8 cellular contexts compared by ENCODE assay signal in the genomic region with DNA sequence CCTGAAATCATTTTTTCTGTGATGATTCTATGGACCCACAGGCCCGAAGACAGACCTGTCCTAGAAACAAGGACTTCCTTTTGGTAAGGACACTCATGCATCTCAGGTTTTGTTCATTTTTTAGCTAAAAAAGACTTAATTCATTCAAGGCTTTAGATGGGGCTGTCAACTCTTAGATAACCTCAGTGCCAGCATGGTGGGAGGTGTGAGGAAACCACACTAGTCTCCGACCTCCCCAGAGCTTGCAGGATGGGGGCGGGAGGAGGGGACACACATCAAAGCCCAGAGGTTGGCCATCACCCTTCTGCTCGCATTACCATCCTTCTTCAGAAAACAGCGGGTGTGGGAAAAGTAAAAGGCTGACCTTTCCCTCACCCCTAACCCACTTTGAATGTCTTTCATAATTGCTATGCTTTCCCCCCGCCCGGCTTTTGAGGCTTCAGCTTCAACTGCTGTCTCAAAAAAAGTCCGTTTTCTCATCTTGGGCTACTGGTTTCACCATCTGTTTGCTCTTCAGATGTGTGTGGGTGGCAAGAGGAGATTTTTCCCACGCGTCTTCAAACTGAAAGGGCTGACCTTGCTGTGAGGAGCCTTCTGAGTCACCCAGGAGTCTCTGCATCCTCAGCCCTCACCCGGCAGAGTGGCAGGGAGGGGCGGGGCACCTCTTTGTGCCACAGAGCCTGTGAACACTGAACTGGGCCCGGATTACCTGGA. TPM values are rescaled to one million over a fixed set of nuclear protein-coding genes. Genes with fewer than 3 reads are reported as not detected.
A peak's percentile ranks its signal among the peaks of the same experiment; 100 is the strongest.
DNase-seq lines count a peak whose midpoint lies in the region; ATAC-seq and TF ChIP-seq lines count a peak whose summit lies in the region.

No MANE protein-coding gene starts in this region.

- no peaks in the 10 kb centered on the region for H3K9me3 Mint-ChIP-seq in T-helper 1 cell treated with Interleukin-12 subunit alpha and Interleukin-12 subunit beta and Interleukin-4 antibody, amounts not matched to agents 30 μg/mL and 1 μg/mL, for 36 hours
- H3K9me3 Mint-ChIP-seq in neural crest cell, result no peaks in the 10 kb centered on the region

- no peak for TF ChIP-seq CTCF in left ventricle myocardium inferior (IDR thresholded peaks at IDR 0.05; ENCODE audit: borderline replicate concordance)
- TF ChIP-seq CTCF in astrocyte of the cerebellum (IDR thresholded peaks at IDR 0.05; ENCODE audit: low read depth, low read length, missing control alignments), result no peak
- no peak for TF ChIP-seq CTCF in neural crest cell (conservative IDR thresholded peaks at IDR 0.05)
- TF ChIP-seq CTCF in transverse colon (IDR thresholded peaks at IDR 0.05), result no peak

- H3K36me3 ChIP-seq in left ventricle myocardium inferior, result peaks cover 36% of the 10 kb centered on the region
- no peaks in the 10 kb centered on the region for H3K36me3 ChIP-seq in transverse colon

- in situ Hi-C loops in astrocyte of the cerebellum (cut with HindIII; ENCODE audit: low sequenced_read_pairs), result no loop called here
- in situ Hi-C loops in transverse colon (cut with MboI; ENCODE audit: low pct_ligation_motif_present in 1 of 4, low pct_unique_long_range_greater_than_20kb in 1 of 4, low sequenced_read_pairs in 3 of 4), result no loop called here

- H3K4me3 Mint-ChIP-seq in T-helper 1 cell treated with Interleukin-12 subunit alpha and Interleukin-12 subunit beta and Interleukin-4 antibody, amounts not matched to agents 30 μg/mL and 1 μg/mL, for 36 hours, result peak overlapping the region; percentile 38
- no peak overlapping the region for H3K4me3 Mint-ChIP-seq in neural crest cell

- ATAC-seq in right cardiac atrium (peak; percentile 9 to 17), HG03097 (IDR thresholded peaks at IDR 0.05; ENCODE audit: low FRiP score, unreplicated experiment) (peak; percentile 80)

- DNase-seq in right cardiac atrium, result no peak
- no peak for DNase-seq in left ventricle myocardium inferior
- peak; percentile 20 for DNase-seq in astrocyte of the cerebellum (ENCODE audit: low read depth)
- DNase-seq in neural crest cell (ENCODE audit: low read depth, low spot score), result no peak
- DNase-seq in transverse colon, result peak; percentile 48
- no peak for DNase-seq in DMS53 treated with DMSO at 0.1 percent for 48 hours (lab: John Stamatoyannopoulos, UW; ENCODE audit: unreplicated experiment)

- peaks cover 38% of the 10 kb centered on the region for H3K27me3 Mint-ChIP-seq in T-helper 1 cell treated with Interleukin-12 subunit alpha and Interleukin-12 subunit beta and Interleukin-4 antibody, amounts not matched to agents 30 μg/mL and 1 μg/mL, for 36 hours (ENCODE audit: low read depth)
- no peaks in the 10 kb centered on the region for H3K27me3 Mint-ChIP-seq in neural crest cell (ENCODE audit: low read depth)

- no peak overlapping the region for H3K27ac ChIP-seq in right cardiac atrium (ENCODE audit: low read length)
- H3K27ac ChIP-seq in left ventricle myocardium inferior (replicated peaks), result no peak overlapping the region
- H3K27ac ChIP-seq in transverse colon, result peak overlapping the region in 1 of 4 donors; percentile 28

- 50% methylated on average over 13 of the region's 13 CpGs for WGBS in right cardiac atrium
- WGBS in transverse colon (ENCODE audit: low coverage in 1 of 2), 2 donors, result 48 to 73% methylated on average over 5 to 13 of the region's 13 CpGs

- peak overlapping the region; percentile 76 for H3K27ac Mint-ChIP-seq in T-helper 1 cell treated with Interleukin-12 subunit alpha and Interleukin-12 subunit beta and Interleukin-4 antibody, amounts not matched to agents 30 μg/mL and 1 μg/mL, for 36 hours
- peak overlapping the region; percentile 28 for H3K27ac Mint-ChIP-seq in neural crest cell (ENCODE audit: unreplicated experiment)

- peaks cover 19% of the 10 kb centered on the region for H3K36me3 Mint-ChIP-seq in T-helper 1 cell treated with Interleukin-12 subunit alpha and Interleukin-12 subunit beta and Interleukin-4 antibody, amounts not matched to agents 30 μg/mL and 1 μg/mL, for 36 hours (ENCODE audit: low read depth)
- peaks cover 8% of the 10 kb centered on the region for H3K36me3 Mint-ChIP-seq in neural crest cell (ENCODE audit: low read depth)

- TF ChIP-seq POLR2A in transverse colon (IDR thresholded peaks at IDR 0.05), result no peak

- H3K4me3 ChIP-seq in right cardiac atrium (ENCODE audit: low read length) (no peak overlapping the region), left ventricle myocardium inferior (no peak overlapping the region), astrocyte of the cerebellum (ENCODE audit: low read depth, low read length) (no peak overlapping the region), transverse colon (no peak overlapping the region)

- H3K9me3 ChIP-seq in right cardiac atrium (ENCODE audit: control insufficient read depth, low read length) (no peaks in the 10 kb centered on the region), left ventricle myocardium inferior (replicated peaks) (no peaks in the 10 kb centered on the region), transverse colon (no peaks in the 10 kb centered on the region)

- no peak for TF ChIP-seq EP300 in transverse colon (IDR thresholded peaks at IDR 0.05; ENCODE audit: low read depth)

- peaks cover 15% of the 10 kb centered on the region for H3K4me1 Mint-ChIP-seq in T-helper 1 cell treated with Interleukin-12 subunit alpha and Interleukin-12 subunit beta and Interleukin-4 antibody, amounts not matched to agents 30 μg/mL and 1 μg/mL, for 36 hours (ENCODE audit: low read depth)
- H3K4me1 Mint-ChIP-seq in neural crest cell, result peaks cover 13% of the 10 kb centered on the region

- H3K4me1 ChIP-seq in right cardiac atrium (ENCODE audit: control insufficient read depth, insufficient read depth, low read length), result no peaks in the 10 kb centered on the region
- peaks cover 23% of the 10 kb centered on the region for H3K4me1 ChIP-seq in left ventricle myocardium inferior
- peaks cover 0 to 6% (median 0%) of the 10 kb centered on the region in 4 donors for H3K4me1 ChIP-seq in transverse colon

- no peaks in the 10 kb centered on the region for H3K27me3 ChIP-seq in right cardiac atrium (ENCODE audit: control insufficient read depth, insufficient read depth)
- no peaks in the 10 kb centered on the region for H3K27me3 ChIP-seq in left ventricle myocardium inferior (ENCODE audit: low read depth)
- H3K27me3 ChIP-seq in transverse colon, result no peaks in the 10 kb centered on the region

- intact Hi-C loops in right cardiac atrium (cut with DNase I) (no loop called here), left ventricle myocardium inferior (cut with micrococcal nuclease) (no loop called here), transverse colon (cut with DNase I; ENCODE audit: low total_unique reads) (no loop called here)

RNA-seq across cellular contexts. Expression of gene CXCR6, which starts 27.6 kb away (rescaled TPM):
- total RNA-seq in right cardiac atrium (under 1 TPM in 3 of 4 donors, not detected in 1; 0.33 to 0.53 (median 0.46) TPM), left ventricle myocardium inferior (0.33 TPM), neural crest cell (not detected in 2 replicates), transverse colon (1 to 10 TPM in 3 of 4 donors, not detected in 1; 3.3 to 9.4 (median 6.7) TPM)
- 0.18 TPM for polyA plus RNA-seq in right cardiac atrium

RNA-seq across cellular contexts. Expression of gene CCR9, which starts 29.3 kb away (rescaled TPM):
- total RNA-seq in right cardiac atrium, result not detected
- not detected for polyA plus RNA-seq in right cardiac atrium
- total RNA-seq in left ventricle myocardium inferior, result not detected
- not detected in 2 replicates for total RNA-seq in neural crest cell
- 1 to 10 TPM in 1 of 4 donors, under 1 TPM in 1, not detected in 2; 0.14 to 1.3 TPM for total RNA-seq in transverse colon

Comparison
In these comparisons a context has a peak if more than half of its experiments do, and no peak if none do; other contexts are left out.
1. DNase-seq: peak in astrocyte of the cerebellum (single experiment) and transverse colon (single experiment); none in right cardiac atrium (0 of 3), left ventricle myocardium inferior (single experiment), neural crest cell (single experiment) and DMS53 treated with DMSO at 0.1 percent for 48 hours (single experiment).